In the genomic region with DNA sequence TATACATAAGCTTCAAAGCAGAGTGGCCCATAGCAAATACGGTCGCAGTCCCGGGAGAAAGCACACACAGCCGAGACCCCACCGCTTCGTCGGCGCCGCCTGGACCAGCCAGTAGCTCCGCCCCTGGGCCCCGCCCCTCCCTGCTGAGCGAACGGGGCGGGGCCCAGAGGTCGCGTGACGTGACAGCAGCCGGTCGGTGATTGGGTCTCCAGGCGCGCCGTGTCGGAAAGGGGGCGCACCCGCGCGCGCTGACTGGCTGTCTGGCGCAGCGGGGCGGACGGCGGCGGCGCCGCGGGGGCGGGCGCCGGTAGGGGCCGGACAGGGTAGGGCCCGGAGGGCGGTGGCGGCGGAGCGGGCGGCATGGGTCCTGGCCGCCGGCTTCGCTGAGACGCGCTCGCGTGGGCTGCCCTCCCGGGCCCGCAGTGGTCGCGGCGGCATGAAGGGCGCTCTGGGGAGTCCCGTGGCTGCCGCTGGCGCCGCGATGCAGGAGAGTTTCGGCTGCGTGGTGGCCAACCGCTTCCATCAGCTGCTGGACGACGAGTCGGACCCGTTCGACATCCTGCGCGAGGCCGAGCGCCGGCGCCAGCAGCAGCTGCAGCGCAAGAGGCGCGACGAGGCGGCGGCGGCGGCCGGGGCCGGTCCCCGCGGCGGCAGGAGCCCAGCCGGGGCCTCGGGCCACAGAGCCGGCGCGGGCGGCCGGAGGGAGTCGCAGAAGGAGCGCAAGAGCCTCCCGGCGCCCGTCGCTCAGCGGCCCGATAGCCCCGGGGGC, we compare ENCODE assay signal across 8 cellular contexts. TPM values are rescaled to one million over a fixed set of nuclear protein-coding genes. Genes with fewer than 3 reads are reported as not detected.
DNase-seq lines count a peak whose midpoint lies in the region; ATAC-seq and TF ChIP-seq lines count a peak whose summit lies in the region.

A gene with protein sequence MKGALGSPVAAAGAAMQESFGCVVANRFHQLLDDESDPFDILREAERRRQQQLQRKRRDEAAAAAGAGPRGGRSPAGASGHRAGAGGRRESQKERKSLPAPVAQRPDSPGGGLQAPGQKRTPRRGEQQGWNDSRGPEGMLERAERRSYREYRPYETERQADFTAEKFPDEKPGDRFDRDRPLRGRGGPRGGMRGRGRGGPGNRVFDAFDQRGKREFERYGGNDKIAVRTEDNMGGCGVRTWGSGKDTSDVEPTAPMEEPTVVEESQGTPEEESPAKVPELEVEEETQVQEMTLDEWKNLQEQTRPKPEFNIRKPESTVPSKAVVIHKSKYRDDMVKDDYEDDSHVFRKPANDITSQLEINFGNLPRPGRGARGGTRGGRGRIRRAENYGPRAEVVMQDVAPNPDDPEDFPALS (plus strand): TSS at position 326 of the 769 bp plus-strand sequence. CDS start 111 bp downstream, at position 437.

- H3K4me1 Mint-ChIP-seq in activated CD4-positive, alpha-beta memory T cell treated with anti-CD3 and anti-CD28 coated beads for 36 hours (ENCODE audit: low read depth), result peaks cover 33% of the 10 kb centered on the region

- intact Hi-C loops in activated CD4-positive, alpha-beta memory T cell treated with anti-CD3 and anti-CD28 coated beads for 36 hours (cut with micrococcal nuclease), result loop anchor here (1.0 to 2.0 kb wide), 2 partner anchors 32 to 35 kb away; a partner anchor contains a TSS
- intact Hi-C loops in dorsolateral prefrontal cortex (cut with DNase I) (loop anchor here (1.0 to 5.0 kb wide), 11 partner anchors 31 to 217 kb away; a partner anchor contains a TSS), lower lobe of right lung (cut with DNase I) (no loop called here)

- H3K27ac Mint-ChIP-seq in activated CD4-positive, alpha-beta memory T cell treated with anti-CD3 and anti-CD28 coated beads for 36 hours, result peak within 1 kb of the TSS; percentile 75

- no peaks in the 10 kb centered on the region for H3K9me3 ChIP-seq in lower lobe of right lung

- DNase-seq in CD1c-positive myeloid dendritic cell (ENCODE audit: extremely low spot score) (peak; percentile 98), NCI-H774 (lab: John Stamatoyannopoulos, UW) (peak; percentile 95), dorsolateral prefrontal cortex (peak; percentile 92 to 99 (median 96)), lower lobe of right lung (peak; percentile 98)
- DNase-seq in activated CD4-positive, alpha-beta memory T cell treated with anti-CD3 and anti-CD28 coated beads for 36 hours, result peak; percentile 97
- peak; percentile 88 to 95 (median 93) for DNase-seq in stimulated activated CD4-positive, alpha-beta T cell treated with anti-CD3 and anti-CD28 coated beads, TNF-alpha, amount 100 ng/mL, for 1 hour (ENCODE audit: low read depth in 3 of 3, low spot score in 1 of 3)

- ATAC-seq in GM19438 (IDR thresholded peaks at IDR 0.05; ENCODE audit: low read depth, unreplicated experiment) (peak; percentile 90), HG03571 (IDR thresholded peaks at IDR 0.05; ENCODE audit: unreplicated experiment) (peak; percentile 98), lower lobe of right lung (peak; percentile 98 to 99)

- peak within 1 kb of the TSS; percentile 52 to 94 (median 84) for H3K4me3 ChIP-seq in dorsolateral prefrontal cortex
- peak within 1 kb of the TSS; percentile 77 for H3K4me3 ChIP-seq in lower lobe of right lung

- H3K27me3 ChIP-seq in dorsolateral prefrontal cortex, result no peaks in the 10 kb centered on the region
- no peaks in the 10 kb centered on the region for H3K27me3 ChIP-seq in lower lobe of right lung (ENCODE audit: low read depth)

- no peaks in the 10 kb centered on the region for H3K36me3 ChIP-seq in lower lobe of right lung

- peaks cover 13% of the 10 kb centered on the region for H3K4me1 ChIP-seq in lower lobe of right lung

- H3K36me3 Mint-ChIP-seq in activated CD4-positive, alpha-beta memory T cell treated with anti-CD3 and anti-CD28 coated beads for 36 hours, result peaks cover 4% of the 10 kb centered on the region

- POLR2A ChIA-PET in activated CD4-positive, alpha-beta memory T cell treated with anti-CD3 and anti-CD28 coated beads for 36 hours (lab: Charles Lee), result interaction anchor here (1.1 to 2.4 kb wide), 5 partner anchors 14 to 204 kb away, joined by 3 to 11 read pairs (median 9); a partner anchor contains a TSS

- CTCF ChIA-PET in activated CD4-positive, alpha-beta memory T cell treated with anti-CD3 and anti-CD28 coated beads for 36 hours (lab: Charles Lee), result interaction anchor here (0.8 to 7.5 kb wide), 10 partner anchors 8 to 406 kb away, joined by 3 to 30 read pairs (median 3); no protein-coding TSS in a partner anchor

- H3K9me3 Mint-ChIP-seq in activated CD4-positive, alpha-beta memory T cell treated with anti-CD3 and anti-CD28 coated beads for 36 hours, result no peaks in the 10 kb centered on the region

- H3K27ac ChIP-seq in dorsolateral prefrontal cortex, result peak within 1 kb of the TSS in 58 of 59 donors; percentile 40 to 95 (median 86)
- peak within 1 kb of the TSS; percentile 68 for H3K27ac ChIP-seq in lower lobe of right lung

- H3K4me3 Mint-ChIP-seq in activated CD4-positive, alpha-beta memory T cell treated with anti-CD3 and anti-CD28 coated beads for 36 hours, result peak within 1 kb of the TSS; percentile 89

- TF ChIP-seq CTCF in dorsolateral prefrontal cortex (IDR thresholded peaks at IDR 0.05 in 54 of 56, conservative IDR thresholded peaks at IDR 0.05 in 2 of 56; ENCODE audit: low read depth in 1 of 56, partially characterized antibody in 56 of 56) (peak in 39 of 56 donors; percentile 6 to 77 (median 34)), lower lobe of right lung (IDR thresholded peaks at IDR 0.05) (no peak)

- H3K27me3 Mint-ChIP-seq in activated CD4-positive, alpha-beta memory T cell treated with anti-CD3 and anti-CD28 coated beads for 36 hours, result peaks cover 8% of the 10 kb centered on the region

RNA-seq across cellular contexts. Expression of the gene that starts here (rescaled TPM):
- total RNA-seq in activated CD4-positive, alpha-beta memory T cell treated with anti-CD3 and anti-CD28 coated beads for 36 hours, result 10 to 100 TPM; 17.4 to 19.0 TPM
- total RNA-seq in dorsolateral prefrontal cortex (100 to 1,000 TPM in 42 of 120 experiments, 10 to 100 TPM in 78; 55.7 to 140 (median 94.3) TPM), lower lobe of right lung (9.8 TPM)

Comparison
In these comparisons a context has a peak if more than half of its experiments do, and no peak if none do; other contexts are left out.
1. Peak in every context shown above with its lines: DNase-seq, ATAC-seq, H3K4me3 ChIP-seq and H3K27ac ChIP-seq.